Comparison of ENCODE assay signal across 10 cellular contexts in genomic region chrX:40086569-40087335, GRCh38. TPM values are rescaled to one million over a fixed set of nuclear protein-coding genes. Genes with fewer than 3 reads are reported as not detected.
DNase-seq lines count a peak whose midpoint lies in the region; ATAC-seq, FAIRE-seq and TF ChIP-seq lines count a peak whose summit lies in the region.
"Had no signal": no experiment of that assay in that cellular context is flagged by ENCODE, and none has a peak within 500 bp of the region (broad histone marks: within the 10 kb centered on the region; RNA-seq: fewer than 3 reads in every experiment).

No MANE protein-coding gene starts in this region.

- no peak for TF ChIP-seq CTCF in stomach (IDR thresholded peaks at IDR 0.05)

- H3K27ac ChIP-seq in iPS-20b (ENCODE audit: low read length) (no peak overlapping the region), stomach (peak overlapping the region; percentile 34 to 85 (median 75))
- H3K27ac ChIP-seq: SJSA1 had no signal

- ATAC-seq in HG03175 (IDR thresholded peaks at IDR 0.05; ENCODE audit: unreplicated experiment) = no peak

- FAIRE-seq in HTR-8/SVneo (lab: Jason Lieb, UNC) = no peak
- FAIRE-seq: A204.1 had no signal

- no peak for TF ChIP-seq POLR2A in stomach (IDR thresholded peaks at IDR 0.05)

- intact Hi-C loops in stomach (cut with DNase I; ENCODE audit: low total_unique reads) = no loop called here

- peaks cover 47% of the 10 kb centered on the region; the same call in 1 of the 2 replicates for H3K27me3 ChIP-seq in iPS-20b (ENCODE audit: insufficient read depth, low read length)
- H3K27me3 ChIP-seq in stomach = peaks cover 0 to 37% (median 0%) of the 10 kb centered on the region in 3 donors
- H3K27me3 ChIP-seq: SJSA1 had no signal

- H3K9ac ChIP-seq in iPS-20b (ENCODE audit: low read depth, low read length) = no peak overlapping the region

- peak overlapping the region; percentile 85; the same call in 1 of the 2 replicates for H3K4me3 ChIP-seq in iPS-20b (ENCODE audit: low read length)
- H3K4me3 ChIP-seq in stomach = peak overlapping the region in 1 of 4 donors; percentile 9
- H3K4me3 ChIP-seq: SJSA1 had no signal

- no peak for TF ChIP-seq EP300 in stomach (IDR thresholded peaks at IDR 0.05)

- peak; percentile 32 for DNase-seq in DMS153 (lab: John Stamatoyannopoulos, UW)
- DNase-seq in DMS153 treated with DMSO at 0.1 percent for 48 hours (lab: John Stamatoyannopoulos, UW; ENCODE audit: unreplicated experiment) = no peak
- peak in 42 of 58 donors; percentile 2 to 75 (median 45) for DNase-seq in anterior cingulate cortex (lab: John Stamatoyannopoulos, UW)
- no peak for DNase-seq in stomach
- DNase-seq in iPS-NIHi11 (ENCODE audit: low spot score) = no peak
- no peak for DNase-seq in HTR-8/SVneo (ENCODE audit: insufficient read length, low spot score)

- H3K9me3 ChIP-seq in iPS-20b (ENCODE audit: insufficient read depth, low read depth, low read length) (no peaks in the 10 kb centered on the region), stomach (no peaks in the 10 kb centered on the region)
- H3K9me3 ChIP-seq: SJSA1 had no signal

- WGBS in stomach, 5 donors = 34 to 60% (median 51%) methylated on average over 23 to 30 of the region's 30 CpGs

- H3K4me1 ChIP-seq in iPS-20b (ENCODE audit: insufficient read depth, low read length) = peaks cover 49% of the 10 kb centered on the region
- H3K4me1 ChIP-seq in stomach = peaks cover 39 to 100% (median 89%) of the 10 kb centered on the region in 4 donors

- H3K36me3 ChIP-seq in iPS-20b (ENCODE audit: insufficient read depth, low read depth, low read length) (no peaks in the 10 kb centered on the region), stomach (no peaks in the 10 kb centered on the region)
- H3K36me3 ChIP-seq: SJSA1 had no signal

RNA-seq across cellular contexts. Expression of gene BCOR, which starts 11.0 kb away (rescaled TPM):
- 10 to 100 TPM; 11.0 to 45.5 (median 34.8) TPM for total RNA-seq in stomach
- polyA plus RNA-seq in stomach = 10 to 100 TPM in 1 of 3 donors, 1 to 10 TPM in 2; 4.4 to 11.8 (median 5.0) TPM

Comparison
In these comparisons a context has a peak if more than half of its experiments do, and no peak if none do; other contexts are left out.
1. DNase-seq: peak in DMS153 (single experiment) and anterior cingulate cortex (42 of 58); none in DMS153 treated with DMSO at 0.1 percent for 48 hours (single experiment), stomach (single experiment), iPS-NIHi11 (single experiment) and HTR-8/SVneo (single experiment).